In genomic region chr1:111145963-111146768, GRCh38 we compare ENCODE assay signal across 19 cellular contexts. TPM values are rescaled to one million over a fixed set of nuclear protein-coding genes. Genes with fewer than 3 reads are reported as not detected.
A peak's percentile ranks its signal among the peaks of the same experiment; 100 is the strongest.
DNase-seq lines count a peak whose midpoint lies in the region; ATAC-seq lines count a peak whose summit lies in the region.
"Had no signal": no experiment of that assay in that cellular context is flagged by ENCODE, and none has a peak within 500 bp of the region (broad histone marks: within the 10 kb centered on the region; RNA-seq: fewer than 3 reads in every experiment).

No MANE protein-coding gene starts in this region.

- H3K4me3 ChIP-seq in Karpas-422 (ENCODE audit: low read length), result no peak overlapping the region
- H3K4me3 ChIP-seq: ascending aorta, smooth muscle cell had no signal

- peaks cover 100% of the 10 kb centered on the region for H3K79me2 ChIP-seq in Karpas-422 (ENCODE audit: low read length)

- DNase-seq in activated naive CD4-positive, alpha-beta T cell treated with anti-CD3 and anti-CD28 coated beads for 36 hours, result no peak
- no peak for DNase-seq in activated naive CD4-positive, alpha-beta T cell treated with anti-CD3 and anti-CD28 coated beads, Interleukin-2, amount 50 U/mL, for 16 hours
- DNase-seq in Karpas-422, result no peak
- no peak for DNase-seq in activated naive CD8-positive, alpha-beta T cell treated with anti-CD3 and anti-CD28 coated beads for 36 hours
- no peak for DNase-seq in stimulated activated effector memory CD8-positive, alpha-beta T cell treated with anti-CD3 and anti-CD28 coated beads, Interleukin-12 subunit alpha, Interleukin-12 subunit beta, amount 100 ng/mL, for 72 hours (ENCODE audit: low spot score in 2 of 2)
- DNase-seq in NK-92 treated with Interleukin-12 subunit alpha and Interleukin-12 subunit beta, amount 100 ng/mL, for 24 hours (lab: John Stamatoyannopoulos, UW), result no peak
- DNase-seq in stimulated activated CD4-positive, alpha-beta T cell treated with anti-CD3 and anti-CD28 coated beads, Interleukin-4, amount 100 ng/mL, for 4 hours, result no peak
- DNase-seq: ACHN, cerebellar nuclear complex, DMS53, KG1, left cardiac atrium, NCI-H2029, NCI-H446 had no signal

- no peak overlapping the region for H3K9ac ChIP-seq in Karpas-422 (ENCODE audit: low read length)

- H3K27me3 ChIP-seq in Karpas-422 (ENCODE audit: low read length), result no peaks in the 10 kb centered on the region
- H3K27me3 ChIP-seq: ascending aorta had no signal

- H3K27ac ChIP-seq in Karpas-422 (ENCODE audit: low read length), result peak overlapping the region; percentile 29
- H3K27ac ChIP-seq: ascending aorta had no signal

- no peaks in the 10 kb centered on the region for H3K9me3 ChIP-seq in Karpas-422 (ENCODE audit: low read length)
- H3K9me3 ChIP-seq: ascending aorta had no signal

- H3K9me2 ChIP-seq in Karpas-422 (replicated peaks; ENCODE audit: insufficient read depth, low read length), result no peaks in the 10 kb centered on the region

- intact Hi-C loops in activated naive CD4-positive, alpha-beta T cell treated with anti-CD3 and anti-CD28 coated beads for 36 hours (cut with micrococcal nuclease), result loop anchor here (1.0 to 5.0 kb wide), 2 partner anchors 75 to 264 kb away; no protein-coding TSS in a partner anchor

- no peaks in the 10 kb centered on the region for H3K27me3 Mint-ChIP-seq in activated naive CD4-positive, alpha-beta T cell treated with anti-CD3 and anti-CD28 coated beads for 36 hours (ENCODE audit: low read depth)
- H3K27me3 Mint-ChIP-seq in activated naive CD8-positive, alpha-beta T cell treated with anti-CD3 and anti-CD28 coated beads for 36 hours, result no peaks in the 10 kb centered on the region

- peaks cover 17% of the 10 kb centered on the region for H3K36me3 Mint-ChIP-seq in activated naive CD4-positive, alpha-beta T cell treated with anti-CD3 and anti-CD28 coated beads for 36 hours (ENCODE audit: low read depth)
- peaks cover 39% of the 10 kb centered on the region for H3K36me3 Mint-ChIP-seq in activated naive CD8-positive, alpha-beta T cell treated with anti-CD3 and anti-CD28 coated beads for 36 hours
- H3K36me3 Mint-ChIP-seq in stimulated activated effector memory CD8-positive, alpha-beta T cell treated with anti-CD3 and anti-CD28 coated beads, Interleukin-12 subunit alpha, Interleukin-12 subunit beta, amount 100 ng/mL, for 72 hours, result peaks cover 53% of the 10 kb centered on the region

- H3K4me2 ChIP-seq in Karpas-422 (ENCODE audit: low read depth, low read length, poor library complexity, severe bottlenecking), result peak overlapping the region; percentile 12
- H3K4me2 ChIP-seq: smooth muscle cell had no signal

- H3K27ac Mint-ChIP-seq in activated naive CD4-positive, alpha-beta T cell treated with anti-CD3 and anti-CD28 coated beads for 36 hours, result peak overlapping the region; percentile 82
- H3K27ac Mint-ChIP-seq in activated naive CD8-positive, alpha-beta T cell treated with anti-CD3 and anti-CD28 coated beads for 36 hours, result peak overlapping the region; percentile 76
- peak overlapping the region; percentile 1 for H3K27ac Mint-ChIP-seq in stimulated activated effector memory CD8-positive, alpha-beta T cell treated with anti-CD3 and anti-CD28 coated beads, Interleukin-12 subunit alpha, Interleukin-12 subunit beta, amount 100 ng/mL, for 72 hours

- CTCF ChIA-PET in activated naive CD4-positive, alpha-beta T cell treated with anti-CD3 and anti-CD28 coated beads for 36 hours (lab: Charles Lee), result interaction anchor here (0.7 to 1.2 kb wide), 3 partner anchors 52 to 116 kb away, joined by 3 to 7 read pairs (median 4); no protein-coding TSS in a partner anchor

- H2AFZ ChIP-seq in Karpas-422 (ENCODE audit: low read length), result no peak overlapping the region

- peaks cover 83% of the 10 kb centered on the region for H3K4me1 ChIP-seq in Karpas-422 (ENCODE audit: low read length)

- peak overlapping the region; percentile 5 for H3K4me3 Mint-ChIP-seq in activated naive CD4-positive, alpha-beta T cell treated with anti-CD3 and anti-CD28 coated beads for 36 hours
- peak overlapping the region; percentile 24 for H3K4me3 Mint-ChIP-seq in activated naive CD8-positive, alpha-beta T cell treated with anti-CD3 and anti-CD28 coated beads for 36 hours
- no peak overlapping the region for H3K4me3 Mint-ChIP-seq in stimulated activated effector memory CD8-positive, alpha-beta T cell treated with anti-CD3 and anti-CD28 coated beads, Interleukin-12 subunit alpha, Interleukin-12 subunit beta, amount 100 ng/mL, for 72 hours
- H3K4me3 Mint-ChIP-seq: CD14-positive monocyte had no signal

- H3K9me3 Mint-ChIP-seq in activated naive CD4-positive, alpha-beta T cell treated with anti-CD3 and anti-CD28 coated beads for 36 hours, result no peaks in the 10 kb centered on the region
- no peaks in the 10 kb centered on the region for H3K9me3 Mint-ChIP-seq in activated naive CD8-positive, alpha-beta T cell treated with anti-CD3 and anti-CD28 coated beads for 36 hours
- H3K9me3 Mint-ChIP-seq in stimulated activated effector memory CD8-positive, alpha-beta T cell treated with anti-CD3 and anti-CD28 coated beads, Interleukin-12 subunit alpha, Interleukin-12 subunit beta, amount 100 ng/mL, for 72 hours, result no peaks in the 10 kb centered on the region
- H3K9me3 Mint-ChIP-seq: CD14-positive monocyte had no signal

- H3K4me1 Mint-ChIP-seq in activated naive CD4-positive, alpha-beta T cell treated with anti-CD3 and anti-CD28 coated beads for 36 hours (ENCODE audit: low read depth), result peaks cover 77% of the 10 kb centered on the region
- peaks cover 77% of the 10 kb centered on the region for H3K4me1 Mint-ChIP-seq in activated naive CD8-positive, alpha-beta T cell treated with anti-CD3 and anti-CD28 coated beads for 36 hours
- peaks cover 53% of the 10 kb centered on the region for H3K4me1 Mint-ChIP-seq in stimulated activated effector memory CD8-positive, alpha-beta T cell treated with anti-CD3 and anti-CD28 coated beads, Interleukin-12 subunit alpha, Interleukin-12 subunit beta, amount 100 ng/mL, for 72 hours

- 0 out of 2 replicates have a peak, but pooled peaks cover 2% of the 10 kb centered on the region for H4K20me1 ChIP-seq in Karpas-422 (ENCODE audit: insufficient read depth, low read depth, low read length)

- peaks cover 62% of the 10 kb centered on the region for H3K36me3 ChIP-seq in Karpas-422 (ENCODE audit: insufficient read depth, low read length)

- peak; percentile 67 for ATAC-seq in stimulated activated effector memory CD8-positive, alpha-beta T cell treated with anti-CD3 and anti-CD28 coated beads, Interleukin-12 subunit alpha, Interleukin-12 subunit beta, amount 100 ng/mL, for 72 hours
- ATAC-seq in GM21381 (IDR thresholded peaks at IDR 0.05; ENCODE audit: unreplicated experiment), result no peak
- ATAC-seq: left cardiac atrium had no signal

RNA-seq across cellular contexts. Expression of gene CEPT1, which starts 6.1 kb away (rescaled TPM):
- total RNA-seq in activated naive CD4-positive, alpha-beta T cell treated with anti-CD3 and anti-CD28 coated beads for 36 hours, result 10 to 100 TPM; 29.0 to 30.3 TPM
- 60.5 and 136 TPM in 2 replicates for total RNA-seq in Karpas-422 (2014; rRNA removed; shearing (Covaris generic); ENCODE audit: low replicate concordance)
- 10 to 100 TPM; 34.8 to 35.9 TPM for total RNA-seq in activated naive CD8-positive, alpha-beta T cell treated with anti-CD3 and anti-CD28 coated beads for 36 hours

RNA-seq across cellular contexts. Expression of gene DRAM2, which starts 6.3 kb away (rescaled TPM):
- total RNA-seq in activated naive CD4-positive, alpha-beta T cell treated with anti-CD3 and anti-CD28 coated beads for 36 hours, result 10 to 100 TPM; 27.7 to 31.1 TPM
- total RNA-seq in Karpas-422 (2014; rRNA removed; shearing (Covaris generic); ENCODE audit: low replicate concordance), result 142 and 268 TPM in 2 replicates
- 10 to 100 TPM; 25.6 to 26.8 TPM for total RNA-seq in activated naive CD8-positive, alpha-beta T cell treated with anti-CD3 and anti-CD28 coated beads for 36 hours

RNA-seq across cellular contexts. Expression of gene DENND2D, which starts 54.3 kb away (rescaled TPM):
- total RNA-seq in activated naive CD4-positive, alpha-beta T cell treated with anti-CD3 and anti-CD28 coated beads for 36 hours, result 100 to 1,000 TPM; 210 to 213 TPM
- 80.2 and 90.9 TPM in 2 replicates for total RNA-seq in Karpas-422 (2014; rRNA removed; shearing (Covaris generic); ENCODE audit: low replicate concordance)
- 100 to 1,000 TPM; 201 to 203 TPM for total RNA-seq in activated naive CD8-positive, alpha-beta T cell treated with anti-CD3 and anti-CD28 coated beads for 36 hours
- total RNA-seq: RPMI7951 had no signal

Comparison
In these comparisons a context has a peak if more than half of its experiments do, and no peak if none do; other contexts are left out.
1. H3K27ac Mint-ChIP-seq: peak in every context shown above with its lines; median percentile 82 in activated naive CD4-positive, alpha-beta T cell treated with anti-CD3 and anti-CD28 coated beads for 36 hours; 76 in activated naive CD8-positive, alpha-beta T cell treated with anti-CD3 and anti-CD28 coated beads for 36 hours; 1 in stimulated activated effector memory CD8-positive, alpha-beta T cell treated with anti-CD3 and anti-CD28 coated beads, Interleukin-12 subunit alpha, Interleukin-12 subunit beta, amount 100 ng/mL, for 72 hours.